ENCODE assay signal across 8 cellular contexts in genomic region chr19:4123615-4124568, GRCh38. TPM values are rescaled to one million over a fixed set of nuclear protein-coding genes. Genes with fewer than 3 reads are reported as not detected.
DNase-seq lines count a peak whose midpoint lies in the region; ATAC-seq and TF ChIP-seq lines count a peak whose summit lies in the region.

MAP2K2 (minus strand) TSS chr19:4124122; CDS start chr19:4123875, 247 bp downstream.

- H3K4me3 ChIP-seq in left lung, result peak within 1 kb of the TSS; percentile 55 to 62

- DNase-seq in AG20443 (ENCODE audit: low spot score) (peak; percentile 100), NCI-H69 (lab: John Stamatoyannopoulos, UW) (peak; percentile 97), dedifferentiated amniotic fluid mesenchymal stem cell (ENCODE audit: extremely low spot score) (peak; percentile 87), left lung (peak; percentile 95 to 98)
- peak; percentile 93 to 94 for DNase-seq in activated CD4-positive, alpha-beta T cell treated with anti-CD3 and anti-CD28 coated beads, Interleukin-2, amount 50 U/mL, for 24 hours (ENCODE audit: low read depth in 1 of 2, low spot score in 1 of 2)
- DNase-seq in stimulated activated CD4-positive, alpha-beta T cell treated with anti-CD3 and anti-CD28 coated beads, Interleukin-2, amount 100 ng/mL, for 4 hours (ENCODE audit: low read depth), result peak; percentile 93

- intact Hi-C loops in left lung (cut with DNase I), result no loop called here

- H3K9me3 ChIP-seq in left lung, result no peaks in the 10 kb centered on the region

- peak; percentile 68 for ATAC-seq in HG03457 (IDR thresholded peaks at IDR 0.05; ENCODE audit: unreplicated experiment)
- ATAC-seq in left lung, result peak; percentile 97

- H3K36me3 ChIP-seq in left lung, result peaks cover 0 to 18% of the 10 kb centered on the region in 2 donors

- no peaks in the 10 kb centered on the region for H3K27me3 ChIP-seq in left lung

- peak in 1 of 2 donors; percentile 8 for TF ChIP-seq CTCF in left lung (IDR thresholded peaks at IDR 0.05)

- H3K27ac ChIP-seq in left lung, result peak within 1 kb of the TSS in 1 of 2 donors; percentile 75

- peaks cover 8 to 30% of the 10 kb centered on the region in 2 donors for H3K4me1 ChIP-seq in left lung

- TF ChIP-seq POLR2A in GM19193 (IDR thresholded peaks at IDR 0.05; ENCODE audit: extremely low read depth, insufficient read depth, insufficient read length), result peak; percentile 86

RNA-seq across cellular contexts. Expression of gene MAP2K2, which starts in this region (rescaled TPM):
- 100 to 1,000 TPM; 129 to 143 TPM for total RNA-seq in left lung
